Comparison of ENCODE assay signal across 10 cellular contexts in the genomic region with DNA sequence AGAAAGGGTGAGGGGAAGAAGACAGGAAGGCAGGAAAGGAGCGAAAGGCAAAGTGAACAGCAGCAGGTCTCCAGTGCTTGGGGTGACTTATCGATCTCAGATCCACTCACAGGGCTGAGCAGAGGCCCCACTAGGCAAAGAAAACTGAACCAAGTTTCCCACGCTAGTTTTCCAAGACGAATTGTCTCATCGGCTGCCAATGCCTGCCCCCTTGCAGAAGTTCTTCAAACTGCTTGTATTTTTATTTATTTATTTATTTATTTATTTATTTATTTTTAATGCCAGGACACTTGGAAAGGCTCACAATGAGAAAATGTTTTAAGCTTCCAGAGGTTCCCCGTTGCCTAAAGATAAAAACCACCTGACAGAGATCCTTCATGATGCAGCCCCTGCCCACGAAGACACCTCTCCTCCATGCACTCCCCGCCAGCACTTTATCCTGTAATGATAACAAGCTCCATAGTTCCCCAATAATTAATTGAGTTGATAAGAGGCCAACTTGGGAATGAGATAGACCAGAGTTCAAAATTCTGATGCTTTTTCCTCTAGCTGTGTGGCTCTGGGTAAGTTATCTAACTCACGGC. TPM values are rescaled to one million over a fixed set of nuclear protein-coding genes. Genes with fewer than 3 reads are reported as not detected.
DNase-seq lines count a peak whose midpoint lies in the region; ATAC-seq and TF ChIP-seq lines count a peak whose summit lies in the region.
"Had no signal": no experiment of that assay in that cellular context is flagged by ENCODE, and none has a peak within 500 bp of the region (broad histone marks: within the 10 kb centered on the region; RNA-seq: fewer than 3 reads in every experiment).

No MANE protein-coding gene starts in this region.

- H3K56ac ChIP-seq in H9 (ENCODE audit: insufficient read length, low read depth, low read length) = no peak overlapping the region

- H3K9ac ChIP-seq in H9 (ENCODE audit: extremely low read depth, insufficient read length, low read length) = no peak overlapping the region
- no peak overlapping the region for H3K9ac ChIP-seq in liver (ENCODE audit: low read depth in 1 of 2, low read length in 2 of 2)

- DNase-seq in AG09319 (ENCODE audit: extremely low read depth, low read depth) (peak; percentile 10), H9 (no peak), astrocyte of the hippocampus (ENCODE audit: low read depth, low spot score) (peak; percentile 56), posterior vena cava (ENCODE audit: low spot score) (no peak)
- no peak for DNase-seq in stimulated activated CD4-positive, alpha-beta T cell treated with anti-CD3 and anti-CD28 coated beads, Interleukin-4, amount 100 ng/mL, for 4 hours
- DNase-seq: stimulated activated CD8-positive, alpha-beta memory T cell treated with anti-CD3 and anti-CD28 coated beads, Interleukin-4, amount 100 ng/mL, for 48 hours had no signal

- TF ChIP-seq RAD21 in liver (IDR thresholded peaks at IDR 0.05) = peak; percentile 28 to 61

- H2BK5ac ChIP-seq in H9 (ENCODE audit: insufficient read length, low read length) = no peak overlapping the region

- H3K14ac ChIP-seq in H9 (ENCODE audit: insufficient read depth, low read length) = no peak overlapping the region

- no peak overlapping the region for H4K5ac ChIP-seq in H9 (ENCODE audit: insufficient read length, low read depth, low read length)

- no peak overlapping the region for H2AFZ ChIP-seq in H9 (ENCODE audit: low read length)

- intact Hi-C loops in posterior vena cava (cut with DNase I) = loop anchor here (5.0 to 10.0 kb wide), 2 partner anchors 114 to 121 kb away; no protein-coding TSS in a partner anchor

- H2BK20ac ChIP-seq in H9 (ENCODE audit: low read depth, low read length, poor library complexity, severe bottlenecking) = no peak overlapping the region

- H3K23ac ChIP-seq in H9 (ENCODE audit: insufficient read length, low read depth, low read length) = no peak overlapping the region

- WGBS in H9 (ENCODE audit: extremely low coverage, insufficient read length, low lambda C conversion rate) = no CpG with 5 or more reads among the region's 9 CpGs
- 70% methylated on average over 9 of the region's 9 CpGs for WGBS in liver

- H3K4ac ChIP-seq in H9 (ENCODE audit: low read depth, low read length) = no peak overlapping the region

- no peak overlapping the region for H3K4me3 ChIP-seq in liver (ENCODE audit: low read depth in 1 of 3, low read length in 3 of 3)

- H3K18ac ChIP-seq in H9 (ENCODE audit: insufficient read length, low read depth, low read length) = no peak overlapping the region

- TF ChIP-seq CTCF in AG09319 (IDR thresholded peaks at IDR 0.05; ENCODE audit: low read depth, low read length) (peak; percentile 59), H9 (conservative IDR thresholded peaks at IDR 0.05) (peak; percentile 68), liver (IDR thresholded peaks at IDR 0.05; ENCODE audit: low read depth, low read length, missing input control) (peak; percentile 2)

- no peaks in the 10 kb centered on the region for H3K9me3 ChIP-seq in H9 (ENCODE audit: control insufficient read depth, low read depth, low read length)
- H3K9me3 ChIP-seq in liver (ENCODE audit: control insufficient read depth in 4 of 4, low read length in 3 of 4) = no peaks in the 10 kb centered on the region

- H3K4me2 ChIP-seq in H9 (ENCODE audit: insufficient read depth, insufficient read length, low read length) = no peak overlapping the region

- H4K91ac ChIP-seq in H9 (ENCODE audit: insufficient read length, low read depth, low read length) = no peak overlapping the region

- no peak overlapping the region for H3T11ph ChIP-seq in H9 (ENCODE audit: low read length)

- peak overlapping the region in 1 of 3 experiments; percentile 46; a peak in 1 of 7 replicates for H3K27ac Mint-ChIP-seq in H9
- H3K27ac Mint-ChIP-seq: T-helper 1 cell treated with Interleukin-12 subunit alpha and Interleukin-12 subunit beta and Interleukin-4 antibody, amounts not matched to agents 30 μg/mL and 1 μg/mL, for 36 hours had no signal

- H3K36me3 Mint-ChIP-seq in H9 (ENCODE audit: insufficient read depth in 1 of 3, low read depth in 3 of 3) = no peaks in the 10 kb centered on the region

- H3K36me3 ChIP-seq in liver (ENCODE audit: control insufficient read depth in 4 of 4, insufficient read depth in 3 of 4, low read depth in 1 of 4, low read length in 3 of 4) = no peaks in the 10 kb centered on the region

- H2BK120ac ChIP-seq in H9 (ENCODE audit: low read depth, low read length, poor library complexity, severe bottlenecking) = no peak overlapping the region

- H4K8ac ChIP-seq in H9 (replicated peaks; ENCODE audit: insufficient read length, low read depth, low read length) = no peak overlapping the region

- H3K23me2 ChIP-seq in H9 (ENCODE audit: insufficient read length, low read depth, low read length, poor library complexity, severe bottlenecking) = no peaks in the 10 kb centered on the region

- H3K79me2 ChIP-seq in H9 (ENCODE audit: insufficient read depth, low read length) = no peaks in the 10 kb centered on the region

- no peaks in the 10 kb centered on the region for H3K27me3 ChIP-seq in H9 (ENCODE audit: insufficient read depth, low read length)
- H3K27me3 ChIP-seq in liver (ENCODE audit: control insufficient read depth in 4 of 4, insufficient read depth in 4 of 4, low read length in 3 of 4) = no peaks in the 10 kb centered on the region

- H3K4me1 Mint-ChIP-seq in H9 = peaks cover 3% of the 10 kb centered on the region in 2 experiments; a peak in 1 of 4 replicates

- no peak for TF ChIP-seq POLR2A in GM18505 (IDR thresholded peaks at IDR 0.05; ENCODE audit: borderline replicate concordance, extremely low read depth, insufficient read depth, insufficient read length)

- no peaks in the 10 kb centered on the region for H3K9me3 Mint-ChIP-seq in H9
- H3K9me3 Mint-ChIP-seq: T-helper 1 cell treated with Interleukin-12 subunit alpha and Interleukin-12 subunit beta and Interleukin-4 antibody, amounts not matched to agents 30 μg/mL and 1 μg/mL, for 36 hours had no signal

- H4K20me1 ChIP-seq in H9 (ENCODE audit: control insufficient read depth, insufficient read depth, insufficient read length) = no peaks in the 10 kb centered on the region

- H2BK12ac ChIP-seq in H9 (ENCODE audit: insufficient read length, low read depth, low read length) = no peak overlapping the region

- no peak overlapping the region for H3K4me3 Mint-ChIP-seq in H9
- H3K4me3 Mint-ChIP-seq: T-helper 1 cell treated with Interleukin-12 subunit alpha and Interleukin-12 subunit beta and Interleukin-4 antibody, amounts not matched to agents 30 μg/mL and 1 μg/mL, for 36 hours had no signal

- ATAC-seq in GM18867 (IDR thresholded peaks at IDR 0.05; ENCODE audit: unreplicated experiment) = no peak
- no peak for ATAC-seq in GM18505 (IDR thresholded peaks at IDR 0.05; ENCODE audit: unreplicated experiment)

- H2BK15ac ChIP-seq in H9 (ENCODE audit: low read depth, low read length) = no peak overlapping the region

- no peaks in the 10 kb centered on the region; the same call in 1 of the 2 replicates for H3K27me3 Mint-ChIP-seq in H9 (ENCODE audit: low read depth)

- no peaks in the 10 kb centered on the region for H3K4me1 ChIP-seq in H9 (ENCODE audit: insufficient read depth, low read length)
- no peaks in the 10 kb centered on the region for H3K4me1 ChIP-seq in liver (ENCODE audit: control insufficient read depth in 4 of 4, insufficient read depth in 4 of 4, low read length in 3 of 4)

- no peak overlapping the region for H3K27ac ChIP-seq in H9 (ENCODE audit: insufficient read length, low read depth, low read length)
- no peak overlapping the region for H3K27ac ChIP-seq in liver (ENCODE audit: low read depth in 1 of 2, low read length in 2 of 2)

- no peak overlapping the region for H2AK5ac ChIP-seq in H9 (ENCODE audit: insufficient read length, low read length)

- H3K79me1 ChIP-seq in H9 (ENCODE audit: insufficient read depth, low read depth, low read length, poor library complexity, severe bottlenecking) = no peaks in the 10 kb centered on the region

TF ChIP-seq in liver, 16 proteins besides CTCF, POLR2A, EP300 and RAD21:
- TF ChIP-seq, protein P1, sequence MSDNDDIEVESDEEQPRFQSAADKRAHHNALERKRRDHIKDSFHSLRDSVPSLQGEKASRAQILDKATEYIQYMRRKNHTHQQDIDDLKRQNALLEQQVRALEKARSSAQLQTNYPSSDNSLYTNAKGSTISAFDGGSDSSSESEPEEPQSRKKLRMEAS (IDR thresholded peaks at IDR 0.05) = no peak
- TF ChIP-seq FOXA2 (IDR thresholded peaks at IDR 0.05) = no peak
- TF ChIP-seq EGR1 (IDR thresholded peaks at IDR 0.05; ENCODE audit: low read depth in 2 of 2) = no peak
- TF ChIP-seq HNF4G (IDR thresholded peaks at IDR 0.05) = no peak
- TF ChIP-seq, protein P2, sequence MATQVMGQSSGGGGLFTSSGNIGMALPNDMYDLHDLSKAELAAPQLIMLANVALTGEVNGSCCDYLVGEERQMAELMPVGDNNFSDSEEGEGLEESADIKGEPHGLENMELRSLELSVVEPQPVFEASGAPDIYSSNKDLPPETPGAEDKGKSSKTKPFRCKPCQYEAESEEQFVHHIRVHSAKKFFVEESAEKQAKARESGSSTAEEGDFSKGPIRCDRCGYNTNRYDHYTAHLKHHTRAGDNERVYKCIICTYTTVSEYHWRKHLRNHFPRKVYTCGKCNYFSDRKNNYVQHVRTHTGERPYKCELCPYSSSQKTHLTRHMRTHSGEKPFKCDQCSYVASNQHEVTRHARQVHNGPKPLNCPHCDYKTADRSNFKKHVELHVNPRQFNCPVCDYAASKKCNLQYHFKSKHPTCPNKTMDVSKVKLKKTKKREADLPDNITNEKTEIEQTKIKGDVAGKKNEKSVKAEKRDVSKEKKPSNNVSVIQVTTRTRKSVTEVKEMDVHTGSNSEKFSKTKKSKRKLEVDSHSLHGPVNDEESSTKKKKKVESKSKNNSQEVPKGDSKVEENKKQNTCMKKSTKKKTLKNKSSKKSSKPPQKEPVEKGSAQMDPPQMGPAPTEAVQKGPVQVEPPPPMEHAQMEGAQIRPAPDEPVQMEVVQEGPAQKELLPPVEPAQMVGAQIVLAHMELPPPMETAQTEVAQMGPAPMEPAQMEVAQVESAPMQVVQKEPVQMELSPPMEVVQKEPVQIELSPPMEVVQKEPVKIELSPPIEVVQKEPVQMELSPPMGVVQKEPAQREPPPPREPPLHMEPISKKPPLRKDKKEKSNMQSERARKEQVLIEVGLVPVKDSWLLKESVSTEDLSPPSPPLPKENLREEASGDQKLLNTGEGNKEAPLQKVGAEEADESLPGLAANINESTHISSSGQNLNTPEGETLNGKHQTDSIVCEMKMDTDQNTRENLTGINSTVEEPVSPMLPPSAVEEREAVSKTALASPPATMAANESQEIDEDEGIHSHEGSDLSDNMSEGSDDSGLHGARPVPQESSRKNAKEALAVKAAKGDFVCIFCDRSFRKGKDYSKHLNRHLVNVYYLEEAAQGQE (IDR thresholded peaks at IDR 0.05) = no peak

RNA-seq across cellular contexts. Expression of a gene that starts 43.2 kb away (rescaled TPM):
- total RNA-seq in H9 (2021) (23.5 and 24.4 TPM in 2 replicates), liver (10 to 100 TPM; 38.0 to 94.3 TPM), posterior vena cava (10 to 100 TPM; 11.9 to 20.2 TPM)
- polyA plus RNA-seq in liver = 100 to 1,000 TPM; 114 to 137 TPM

RNA-seq across cellular contexts. Expression of a gene that starts 46.2 kb away (rescaled TPM):
- not detected in 2 replicates for total RNA-seq in H9 (2021)
- not detected for total RNA-seq in liver
- under 1 TPM in 1 of 2 donors, not detected in 1; 0.19 TPM for polyA plus RNA-seq in liver
- not detected for total RNA-seq in posterior vena cava

Comparison
In these comparisons a context has a peak if more than half of its experiments do, and no peak if none do; other contexts are left out.
1. DNase-seq: peak in AG09319 (single experiment) and astrocyte of the hippocampus (single experiment); none in H9 (single experiment), stimulated activated CD4-positive, alpha-beta T cell treated with anti-CD3 and anti-CD28 coated beads, Interleukin-4, amount 100 ng/mL, for 4 hours (0 of 2) and posterior vena cava (single experiment).
2. CTCF ChIP-seq: peak in every context shown above with its lines; median percentile 68 in H9; 59 in AG09319; 2 in liver.